Comparison of ENCODE assay signal across 8 cellular contexts in the genomic region with DNA sequence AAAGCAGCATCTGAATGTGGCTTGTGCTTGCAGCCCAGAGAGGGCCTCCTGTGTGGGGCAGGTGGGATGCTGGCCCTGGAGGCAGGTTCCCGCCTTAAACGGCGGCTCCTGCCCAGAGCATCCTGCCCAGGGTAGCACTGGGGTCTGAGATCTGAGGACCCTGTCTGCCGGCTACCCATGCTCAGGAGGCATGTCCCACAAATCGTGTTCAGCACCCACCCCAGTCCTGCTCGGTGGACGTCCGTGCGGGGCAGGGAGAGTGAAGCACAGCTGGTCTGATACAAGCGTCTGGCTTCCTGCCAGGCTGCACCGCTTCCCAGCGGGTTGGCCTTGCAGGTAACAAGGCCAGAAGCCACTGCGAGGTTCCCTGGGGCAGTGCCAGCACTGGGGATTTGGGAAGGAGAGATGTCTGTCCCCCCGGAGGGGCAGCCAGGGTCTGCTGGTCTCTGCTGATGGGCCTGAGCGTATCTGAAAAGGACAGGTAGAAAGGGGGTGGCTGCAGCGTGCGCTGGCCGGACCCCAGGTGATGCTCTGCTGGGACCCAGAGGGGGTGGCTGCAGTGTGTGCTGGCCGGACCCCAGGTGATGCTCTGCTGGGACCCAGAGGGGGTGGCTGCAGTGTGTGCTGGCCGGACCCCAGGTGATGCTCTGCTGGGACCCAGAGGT. TPM values are rescaled to one million over a fixed set of nuclear protein-coding genes. Genes with fewer than 3 reads are reported as not detected.
DNase-seq lines count a peak whose midpoint lies in the region; ATAC-seq and TF ChIP-seq lines count a peak whose summit lies in the region.

No MANE protein-coding gene starts in this region.

- POLR2A ChIA-PET in CD4-positive, alpha-beta memory T cell (lab: Charles Lee; ENCODE audit: partially characterized antibody) = interaction anchor here (0.6 to 4.5 kb wide), 13 partner anchors 12 to 432 kb away, joined by 3 to 73 read pairs (median 6); a partner anchor contains a TSS

- intact Hi-C loops in CD4-positive, alpha-beta memory T cell (cut with micrococcal nuclease) = loop anchor here (10.0 kb wide), 1 partner anchor 255 kb away; no protein-coding TSS in a partner anchor

- H3K27me3 ChIP-seq in CD4-positive, alpha-beta memory T cell (ENCODE audit: insufficient read depth, low read length) = no peaks in the 10 kb centered on the region

- no peaks in the 10 kb centered on the region for H3K9me3 ChIP-seq in CD4-positive, alpha-beta memory T cell (ENCODE audit: control insufficient read depth in 1 of 2, low read length in 2 of 2)

- H3K4me1 ChIP-seq in CD4-positive, alpha-beta memory T cell (ENCODE audit: insufficient read depth, low read length) = peaks cover 73% of the 10 kb centered on the region

- DNase-seq in CD4-positive, alpha-beta memory T cell = peak in 1 of 5 donors; percentile 43
- peak; percentile 26 for DNase-seq in NCI-H2171 (lab: John Stamatoyannopoulos, UW)
- DNase-seq in coronary artery (ENCODE audit: low spot score) = no peak
- DNase-seq in natural killer cell treated with Interleukin-12 subunit alpha and Interleukin-12 subunit beta and Interleukin-15 and Interleukin-18, amount 100 ng/mL, for 72 hours (ENCODE audit: low spot score) = no peak
- DNase-seq in HPDE6-E6E7 (ENCODE audit: extremely low spot score) = no peak
- no peak for DNase-seq in anterior cingulate cortex (lab: John Stamatoyannopoulos, UW)
- no peak for DNase-seq in iPS-NIHi7 (ENCODE audit: extremely low spot score)
- DNase-seq in NCI-H82 (lab: John Stamatoyannopoulos, UW) = no peak

- H3K27ac ChIP-seq in CD4-positive, alpha-beta memory T cell (ENCODE audit: low read depth, low read length) = peak overlapping the region; percentile 97
- peak overlapping the region; percentile 77 to 84 for H3K27ac ChIP-seq in coronary artery

- peaks cover 0 to 16% of the 10 kb centered on the region in 2 donors for H3K36me3 Mint-ChIP-seq in CD4-positive, alpha-beta memory T cell
- no peaks in the 10 kb centered on the region for H3K36me3 Mint-ChIP-seq in natural killer cell treated with Interleukin-12 subunit alpha and Interleukin-12 subunit beta and Interleukin-15 and Interleukin-18, amount 100 ng/mL, for 72 hours

- CTCF ChIA-PET in CD4-positive, alpha-beta memory T cell (lab: Charles Lee; ENCODE audit: partially characterized antibody) = interaction anchor here (1.5 to 2.6 kb wide), 3 partner anchors 19 to 423 kb away, joined by 3 to 11 read pairs (median 4); no protein-coding TSS in a partner anchor

- no peak for ATAC-seq in natural killer cell treated with Interleukin-12 subunit alpha and Interleukin-12 subunit beta and Interleukin-15 and Interleukin-18, amount 100 ng/mL, for 72 hours

- no peaks in the 10 kb centered on the region for H3K9me3 Mint-ChIP-seq in CD4-positive, alpha-beta memory T cell
- H3K9me3 Mint-ChIP-seq in natural killer cell treated with Interleukin-12 subunit alpha and Interleukin-12 subunit beta and Interleukin-15 and Interleukin-18, amount 100 ng/mL, for 72 hours = no peaks in the 10 kb centered on the region

- peak overlapping the region; percentile 96 to 100 (median 99) for H3K27ac Mint-ChIP-seq in CD4-positive, alpha-beta memory T cell
- H3K27ac Mint-ChIP-seq in natural killer cell treated with Interleukin-12 subunit alpha and Interleukin-12 subunit beta and Interleukin-15 and Interleukin-18, amount 100 ng/mL, for 72 hours = peak overlapping the region; percentile 93 to 96

- TF ChIP-seq CTCF in coronary artery (IDR thresholded peaks at IDR 0.05) = no peak

- no peaks in the 10 kb centered on the region for H3K27me3 Mint-ChIP-seq in CD4-positive, alpha-beta memory T cell
- H3K27me3 Mint-ChIP-seq in natural killer cell treated with Interleukin-12 subunit alpha and Interleukin-12 subunit beta and Interleukin-15 and Interleukin-18, amount 100 ng/mL, for 72 hours = no peaks in the 10 kb centered on the region

- H3K4me3 Mint-ChIP-seq in CD4-positive, alpha-beta memory T cell = peak overlapping the region in 7 of 8 donors; percentile 81 to 95 (median 92)
- H3K4me3 Mint-ChIP-seq in natural killer cell treated with Interleukin-12 subunit alpha and Interleukin-12 subunit beta and Interleukin-15 and Interleukin-18, amount 100 ng/mL, for 72 hours = peak overlapping the region; percentile 93

- H3K36me3 ChIP-seq in CD4-positive, alpha-beta memory T cell (ENCODE audit: insufficient read depth, low read length) = peaks cover 12% of the 10 kb centered on the region

- H3K4me1 Mint-ChIP-seq in CD4-positive, alpha-beta memory T cell = peaks cover 18 to 64% (median 45%) of the 10 kb centered on the region in 4 donors
- H3K4me1 Mint-ChIP-seq in natural killer cell treated with Interleukin-12 subunit alpha and Interleukin-12 subunit beta and Interleukin-15 and Interleukin-18, amount 100 ng/mL, for 72 hours (ENCODE audit: low read depth in 2 of 2) = peaks cover 31 to 36% of the 10 kb centered on the region in 2 donors

- peak overlapping the region in 1 of 2 donors; percentile 52 for H3K4me3 ChIP-seq in CD4-positive, alpha-beta memory T cell (ENCODE audit: low read length in 2 of 2)
- H3K4me3 ChIP-seq in coronary artery = peak overlapping the region; percentile 66

RNA-seq across cellular contexts. Expression of a gene that starts 3.6 kb away (rescaled TPM):
- total RNA-seq in CD4-positive, alpha-beta memory T cell = 100 to 1,000 TPM; 124 to 126 TPM
- polyA plus RNA-seq in CD4-positive, alpha-beta memory T cell = 10 to 100 TPM; 51.5 to 61.4 TPM
- 100 to 1,000 TPM in 1 of 2 donors, 10 to 100 TPM in 1; 71.0 to 139 TPM for total RNA-seq in natural killer cell treated with Interleukin-12 subunit alpha and Interleukin-12 subunit beta and Interleukin-15 and Interleukin-18, amount 100 ng/mL, for 72 hours

RNA-seq across cellular contexts. Expression of a gene that starts 11.5 kb away (rescaled TPM):
- 10 to 100 TPM; 33.8 to 34.8 TPM for total RNA-seq in CD4-positive, alpha-beta memory T cell
- 1 to 10 TPM; 2.0 to 6.6 TPM for polyA plus RNA-seq in CD4-positive, alpha-beta memory T cell
- 10 to 100 TPM; 23.4 to 43.3 TPM for total RNA-seq in natural killer cell treated with Interleukin-12 subunit alpha and Interleukin-12 subunit beta and Interleukin-15 and Interleukin-18, amount 100 ng/mL, for 72 hours

RNA-seq across cellular contexts. Expression of a gene that starts 18.8 kb away (rescaled TPM):
- total RNA-seq in CD4-positive, alpha-beta memory T cell = not detected
- not detected for polyA plus RNA-seq in CD4-positive, alpha-beta memory T cell
- 1 to 10 TPM; 3.0 to 3.5 TPM for total RNA-seq in natural killer cell treated with Interleukin-12 subunit alpha and Interleukin-12 subunit beta and Interleukin-15 and Interleukin-18, amount 100 ng/mL, for 72 hours

RNA-seq across cellular contexts. Expression of a gene that starts 55.5 kb away (rescaled TPM):
- 100 to 1,000 TPM; 132 to 133 TPM for total RNA-seq in CD4-positive, alpha-beta memory T cell
- polyA plus RNA-seq in CD4-positive, alpha-beta memory T cell = 10 to 100 TPM; 16.5 to 20.5 TPM
- 10 to 100 TPM; 47.6 to 80.1 TPM for total RNA-seq in natural killer cell treated with Interleukin-12 subunit alpha and Interleukin-12 subunit beta and Interleukin-15 and Interleukin-18, amount 100 ng/mL, for 72 hours
